Comparison of ENCODE assay signal across 17 cellular contexts in genomic region chr4:6463311-6464289, GRCh38. TPM values are rescaled to one million over a fixed set of nuclear protein-coding genes. Genes with fewer than 3 reads are reported as not detected.
DNase-seq lines count a peak whose midpoint lies in the region; ATAC-seq and TF ChIP-seq lines count a peak whose summit lies in the region.
"Had no signal": no experiment of that assay in that cellular context is flagged by ENCODE, and none has a peak within 500 bp of the region (broad histone marks: within the 10 kb centered on the region; RNA-seq: fewer than 3 reads in every experiment).

No MANE protein-coding gene starts in this region.

- TF ChIP-seq EP300 in suprapubic skin (IDR thresholded peaks at IDR 0.05), result no peak

- ATAC-seq in HG03469 (IDR thresholded peaks at IDR 0.05; ENCODE audit: unreplicated experiment), result no peak
- ATAC-seq: left lung, Panc1 had no signal

- no peak for TF ChIP-seq POLR2A in suprapubic skin (IDR thresholded peaks at IDR 0.05)
- TF ChIP-seq POLR2A in esophagus squamous epithelium (IDR thresholded peaks at IDR 0.05), result no peak

- H3K4me1 ChIP-seq in suprapubic skin (no peaks in the 10 kb centered on the region), esophagus squamous epithelium (no peaks in the 10 kb centered on the region)
- H3K4me1 ChIP-seq: left lung had no signal

- H3K27me3 ChIP-seq in suprapubic skin (peaks cover 16% of the 10 kb centered on the region), esophagus squamous epithelium (peaks cover 0 to 44% (median 0%) of the 10 kb centered on the region in 4 donors)

- TF ChIP-seq CTCF in coronary artery (IDR thresholded peaks at IDR 0.05) (no peak), suprapubic skin (IDR thresholded peaks at IDR 0.05) (no peak), esophagus squamous epithelium (IDR thresholded peaks at IDR 0.05) (no peak)

- peak; percentile 22 for DNase-seq in activated CD4-positive, CD25-positive, alpha-beta regulatory T cell treated with anti-CD3 and anti-CD28 coated beads, Interleukin-2, amount 50 U/mL, for 72 hours
- DNase-seq in activated CD4-positive, CD25-positive, alpha-beta regulatory T cell (lab: John Stamatoyannopoulos, UW), result no peak
- DNase-seq in coronary artery (ENCODE audit: low spot score), result peak; percentile 71
- peak; percentile 89 for DNase-seq in midbrain (lab: John Stamatoyannopoulos, UW)
- DNase-seq in suprapubic skin (ENCODE audit: low spot score in 2 of 2), result peak; percentile 46 to 47
- DNase-seq in esophagus squamous epithelium (lab: John Stamatoyannopoulos, UW), result no peak
- no peak for DNase-seq in activated naive CD4-positive, alpha-beta T cell treated with anti-CD3 and anti-CD28 coated beads, Interleukin-2, amount 50 U/mL, for 16 hours
- DNase-seq: activated CD4-positive, alpha-beta T cell treated with anti-CD3 and anti-CD28 coated beads, Interleukin-2, amount 50 U/mL, for 4 hours; CD4-positive, alpha-beta T cell; GOT3; left lung; retina; stimulated activated CD4-positive, alpha-beta T cell treated with anti-CD3 and anti-CD28 coated beads, Interleukin-2, amount 100 ng/mL, for 24 hours had no signal

- no peak overlapping the region for H3K4me3 ChIP-seq in coronary artery
- H3K4me3 ChIP-seq in suprapubic skin, result no peak overlapping the region
- H3K4me3 ChIP-seq in esophagus squamous epithelium, result no peak overlapping the region
- H3K4me3 ChIP-seq: left lung had no signal

- WGBS in suprapubic skin, result 80% methylated on average over 10 of the region's 11 CpGs
- WGBS in esophagus squamous epithelium, 2 donors, result 90% methylated on average over 4 to 9 of the region's 11 CpGs

- no peaks in the 10 kb centered on the region for H3K9me3 ChIP-seq in suprapubic skin
- H3K9me3 ChIP-seq in esophagus squamous epithelium, result peaks cover 0 to 9% (median 0%) of the 10 kb centered on the region in 3 donors

- intact Hi-C loops in esophagus squamous epithelium (cut with DNase I), result no loop called here

- H3K27ac ChIP-seq in coronary artery, result no peak overlapping the region
- H3K27ac ChIP-seq in suprapubic skin, result no peak overlapping the region
- no peak overlapping the region for H3K27ac ChIP-seq in esophagus squamous epithelium
- H3K27ac ChIP-seq: 22Rv1, left lung had no signal

- no peaks in the 10 kb centered on the region for H3K36me3 ChIP-seq in suprapubic skin
- H3K36me3 ChIP-seq in esophagus squamous epithelium, result no peaks in the 10 kb centered on the region
- H3K36me3 ChIP-seq: left lung had no signal

RNA-seq across cellular contexts. Expression of gene PPP2R2C, which starts 8.8 kb away (rescaled TPM):
- 10 to 100 TPM; 42.5 to 81.5 (median 61.0) TPM for total RNA-seq in suprapubic skin
- total RNA-seq in esophagus squamous epithelium, result 10 to 100 TPM; 26.9 to 76.3 (median 53.7) TPM
- total RNA-seq: activated T-helper 2 cell treated with anti-CD3 and anti-CD28 coated beads, Interferon-gamma antibody, Interleukin-2, Interleukin-4, amounts not matched to agents 10 μg/mL and 5 μg/mL and 100 μg/mL, durations not matched to agents 14 hours and 24 hours and 36 hours; CD4-positive, alpha-beta T cell had no signal

Comparison
In these comparisons a context has a peak if more than half of its experiments do, and no peak if none do; other contexts are left out.
1. DNase-seq: peak in activated CD4-positive, CD25-positive, alpha-beta regulatory T cell treated with anti-CD3 and anti-CD28 coated beads, Interleukin-2, amount 50 U/mL, for 72 hours (single experiment), coronary artery (single experiment), midbrain (single experiment) and suprapubic skin (2 of 2); none in activated CD4-positive, CD25-positive, alpha-beta regulatory T cell (0 of 4), esophagus squamous epithelium (single experiment) and activated naive CD4-positive, alpha-beta T cell treated with anti-CD3 and anti-CD28 coated beads, Interleukin-2, amount 50 U/mL, for 16 hours (single experiment).